ENCODE assay signal across 19 cellular contexts in genomic region chr3:180690061-180690460, GRCh38. TPM values are rescaled to one million over a fixed set of nuclear protein-coding genes. Genes with fewer than 3 reads are reported as not detected.
A peak's percentile ranks its signal among the peaks of the same experiment; 100 is the strongest.
DNase-seq lines count a peak whose midpoint lies in the region; ATAC-seq, FAIRE-seq and TF ChIP-seq lines count a peak whose summit lies in the region.
"Had no signal": no experiment of that assay in that cellular context is flagged by ENCODE, and none has a peak within 500 bp of the region (broad histone marks: within the 10 kb centered on the region; RNA-seq: fewer than 3 reads in every experiment).

No MANE protein-coding gene starts in this region.

- H3K27ac Mint-ChIP-seq in MCF 10A (ENCODE audit: low read depth, unreplicated experiment) = no peak overlapping the region
- H3K27ac Mint-ChIP-seq in activated naive CD4-positive, alpha-beta T cell treated with anti-CD3 and anti-CD28 coated beads, Interleukin-2, amount 10 ng/mL, durations not matched to agents 7 days and 5 days = no peak overlapping the region
- H3K27ac Mint-ChIP-seq: activated naive CD8-positive, alpha-beta T cell had no signal

- no peaks in the 10 kb centered on the region for H3K9me3 Mint-ChIP-seq in MCF 10A (ENCODE audit: unreplicated experiment)
- no peaks in the 10 kb centered on the region for H3K9me3 Mint-ChIP-seq in activated naive CD4-positive, alpha-beta T cell treated with anti-CD3 and anti-CD28 coated beads, Interleukin-2, amount 10 ng/mL, durations not matched to agents 7 days and 5 days

- dilution Hi-C loops in mammary epithelial cell (cut with HindIII; ENCODE audit: low sequenced_read_pairs) = no loop called here

- no peaks in the 10 kb centered on the region for H3K79me2 ChIP-seq in mammary epithelial cell (ENCODE audit: insufficient read depth, low read length)

- in situ Hi-C loops in mammary epithelial cell (cut with MboI; ENCODE audit: low sequenced_read_pairs in 2 of 2) = no loop called here

- TF ChIP-seq CTCF in MCF 10A (IDR thresholded peaks at IDR 0.05; ENCODE audit: unreplicated experiment) (peak; percentile 49), mammary epithelial cell (conservative IDR thresholded peaks at IDR 0.05 in 1 of 2, IDR thresholded peaks at IDR 0.05 in 1 of 2; ENCODE audit: extremely low read depth in 1 of 2, insufficient read depth in 1 of 2, low read depth in 1 of 2, low read length in 2 of 2) (peak in 1 of 2 donors; percentile 31), bronchial epithelial cell (IDR thresholded peaks at IDR 0.05; ENCODE audit: insufficient read depth, low read length, severe bottlenecking) (no peak), colonic mucosa (IDR thresholded peaks at IDR 0.05) (no peak), psoas muscle (IDR thresholded peaks at IDR 0.05) (no peak)

- no peak for FAIRE-seq in bronchial epithelial cell (lab: Jason Lieb, UNC)
- FAIRE-seq: GM12892 had no signal

- H3K27me3 Mint-ChIP-seq in MCF 10A (ENCODE audit: insufficient read depth, unreplicated experiment) = no peaks in the 10 kb centered on the region
- peaks cover 4% of the 10 kb centered on the region for H3K27me3 Mint-ChIP-seq in activated naive CD4-positive, alpha-beta T cell treated with anti-CD3 and anti-CD28 coated beads, Interleukin-2, amount 10 ng/mL, durations not matched to agents 7 days and 5 days

- H3K4me3 ChIP-seq in mammary epithelial cell (replicated peaks in 1 of 3; ENCODE audit: insufficient read depth in 1 of 3, low read depth in 2 of 3, low read length in 3 of 3) (no peak overlapping the region), bronchial epithelial cell (ENCODE audit: low read depth, low read length) (no peak overlapping the region), colonic mucosa (no peak overlapping the region), psoas muscle (no peak overlapping the region)
- H3K4me3 ChIP-seq: heart right ventricle, Peyer's patch had no signal

- DNase-seq in MCF 10A (ENCODE audit: unreplicated experiment) (no peak), mammary epithelial cell (no peak), NCI-H146 (lab: John Stamatoyannopoulos, UW) (peak; percentile 61), bronchial epithelial cell (ENCODE audit: low read depth) (peak; percentile 8), colonic mucosa (no peak), psoas muscle (no peak)
- no peak for DNase-seq in activated CD8-positive, alpha-beta memory T cell treated with anti-CD3 and anti-CD28 coated beads, Interleukin-2, amount 50 U/mL, for 4 hours
- DNase-seq in activated naive CD4-positive, alpha-beta T cell treated with anti-CD3 and anti-CD28 coated beads, Interleukin-2, amount 10 ng/mL, durations not matched to agents 7 days and 5 days = no peak
- DNase-seq: activated T-cell treated with anti-CD3 and anti-CD28 coated beads for 4 hours; heart right ventricle; NCI-H2029; Peyer's patch; posterior cingulate gyrus; stimulated activated CD4-positive, alpha-beta T cell treated with anti-CD3 and anti-CD28 coated beads, Interleukin-15, amount 100 ng/mL, for 24 hours had no signal

- peaks cover 12% of the 10 kb centered on the region for H3K4me1 Mint-ChIP-seq in MCF 10A (ENCODE audit: insufficient read depth, unreplicated experiment)
- no peaks in the 10 kb centered on the region for H3K4me1 Mint-ChIP-seq in activated naive CD4-positive, alpha-beta T cell treated with anti-CD3 and anti-CD28 coated beads, Interleukin-2, amount 10 ng/mL, durations not matched to agents 7 days and 5 days

- H3K27ac ChIP-seq in mammary epithelial cell (ENCODE audit: insufficient read depth, low read depth, low read length) (no peak overlapping the region), colonic mucosa (no peak overlapping the region), psoas muscle (no peak overlapping the region)
- H3K27ac ChIP-seq: epithelial cell of prostate, heart right ventricle, Peyer's patch had no signal

- 0% methylated on average over 1 of the region's 1 CpG for WGBS in mammary epithelial cell (ENCODE audit: low coverage, missing lambda C conversion rate)
- WGBS in psoas muscle, 3 donors = 3 to 9% (median 6%) methylated on average over 1 of the region's 1 CpG

- H3K9ac ChIP-seq in mammary epithelial cell (ENCODE audit: insufficient read depth, low read length) (no peak overlapping the region), colonic mucosa (ENCODE audit: low read depth in 2 of 2, low read length in 2 of 2) (no peak overlapping the region)

- H3K36me3 Mint-ChIP-seq in MCF 10A (ENCODE audit: insufficient read depth, unreplicated experiment) = peaks cover 6% of the 10 kb centered on the region
- H3K36me3 Mint-ChIP-seq in activated naive CD4-positive, alpha-beta T cell treated with anti-CD3 and anti-CD28 coated beads, Interleukin-2, amount 10 ng/mL, durations not matched to agents 7 days and 5 days = no peaks in the 10 kb centered on the region
- H3K36me3 Mint-ChIP-seq: activated naive CD8-positive, alpha-beta T cell had no signal

- H3K4me3 Mint-ChIP-seq in MCF 10A (ENCODE audit: unreplicated experiment) = peak overlapping the region; percentile 11
- no peak overlapping the region for H3K4me3 Mint-ChIP-seq in activated naive CD4-positive, alpha-beta T cell treated with anti-CD3 and anti-CD28 coated beads, Interleukin-2, amount 10 ng/mL, durations not matched to agents 7 days and 5 days
- H3K4me3 Mint-ChIP-seq: activated naive CD8-positive, alpha-beta T cell had no signal

- BruUV-seq in MCF 10A (replicated peaks; lab: Mats Ljungman, UMichigan) (no TSS peak), mammary epithelial cell (replicated peaks; lab: Mats Ljungman, UMichigan) (no TSS peak)

- no peaks in the 10 kb centered on the region for H3K9me3 ChIP-seq in mammary epithelial cell (replicated peaks; ENCODE audit: insufficient read depth, low read length)
- H3K9me3 ChIP-seq in colonic mucosa = no peaks in the 10 kb centered on the region
- H3K9me3 ChIP-seq in psoas muscle = no peaks in the 10 kb centered on the region
- H3K9me3 ChIP-seq: Peyer's patch had no signal

- H3K4me2 ChIP-seq in mammary epithelial cell (ENCODE audit: insufficient read depth, low read depth, low read length) = no peak overlapping the region

- H3K27me3 ChIP-seq in mammary epithelial cell (ENCODE audit: insufficient read depth, low read length) = peaks cover 3% of the 10 kb centered on the region
- H3K27me3 ChIP-seq in bronchial epithelial cell (ENCODE audit: control insufficient read depth, insufficient read depth, low read length) = no peaks in the 10 kb centered on the region
- H3K27me3 ChIP-seq in colonic mucosa = no peaks in the 10 kb centered on the region
- no peaks in the 10 kb centered on the region for H3K27me3 ChIP-seq in psoas muscle (ENCODE audit: insufficient read depth in 3 of 3, low read length in 2 of 3)
- H3K27me3 ChIP-seq: Peyer's patch had no signal

- H3K36me3 ChIP-seq in mammary epithelial cell (ENCODE audit: insufficient read depth, low read length) (no peaks in the 10 kb centered on the region), bronchial epithelial cell (ENCODE audit: control insufficient read depth, insufficient read depth, low read length) (no peaks in the 10 kb centered on the region), colonic mucosa (no peaks in the 10 kb centered on the region), psoas muscle (ENCODE audit: insufficient read depth in 1 of 2, low read depth in 1 of 2) (no peaks in the 10 kb centered on the region)
- H3K36me3 ChIP-seq: heart right ventricle, Peyer's patch had no signal

- ATAC-seq in psoas muscle = no peak
- ATAC-seq: heart right ventricle had no signal

- no peaks in the 10 kb centered on the region for H3K4me1 ChIP-seq in mammary epithelial cell (ENCODE audit: insufficient read depth, low read length)
- no peaks in the 10 kb centered on the region for H3K4me1 ChIP-seq in colonic mucosa
- no peaks in the 10 kb centered on the region for H3K4me1 ChIP-seq in psoas muscle
- H3K4me1 ChIP-seq: heart right ventricle, Peyer's patch had no signal

- no peak overlapping the region for H2AFZ ChIP-seq in mammary epithelial cell (ENCODE audit: low read depth, low read length)

- POLR2A ChIA-PET in MCF 10A (lab: Yijun Ruan, JAX) = interaction anchor here (0.6 to 1.8 kb wide), 7 partner anchors 8 to 485 kb away, joined by 3 to 5 read pairs (median 4); partner anchors contain the start of gene FXR1

- CTCF ChIA-PET in MCF 10A (lab: Yijun Ruan, JAX) (interaction anchor here (0.6 to 5.7 kb wide), 20 partner anchors 8 to 1554 kb away, joined by 3 to 89 read pairs (median 4); partner anchors contain the start of gene FXR1), mammary epithelial cell (lab: Charles Lee; ENCODE audit: low non-redundant PET) (interaction anchor here (0.6 kb wide), 1 partner anchor 245 kb away, joined by 3 read pairs; no protein-coding TSS in a partner anchor)
- CTCF ChIA-PET in activated naive CD4-positive, alpha-beta T cell treated with anti-CD3 and anti-CD28 coated beads, Interleukin-2, amount 10 ng/mL, durations not matched to agents 7 days and 5 days (lab: Charles Lee) = interaction anchor here (1.1 kb wide), 1 partner anchor 11 kb away, joined by 3 read pairs; the partner anchor contains the start of gene CCDC39

- H4K20me1 ChIP-seq in mammary epithelial cell (ENCODE audit: insufficient read depth, low read length) = no peaks in the 10 kb centered on the region

- intact Hi-C loops in MCF 10A (cut with micrococcal nuclease) = loop anchor here (1.0 to 10.0 kb wide), 5 partner anchors 92 to 1011 kb away; partner anchors contain the start of gene DNAJC19
- intact Hi-C loops in mammary epithelial cell (cut with micrococcal nuclease) = loop anchor here (2.0 to 5.0 kb wide), 3 partner anchors 113 to 487 kb away; no protein-coding TSS in a partner anchor
- intact Hi-C loops in colonic mucosa (cut with DNase I) = no loop called here
- intact Hi-C loops in psoas muscle (cut with DNase I) = no loop called here

RNA-seq across cellular contexts. Expression of gene CCDC39, which starts 10.8 kb away (rescaled TPM):
- total RNA-seq in MCF 10A (2022) (not detected in 2 replicates), mammary epithelial cell (under 1 TPM in 1 of 2 donors, not detected in 1; 0.26 TPM), bronchial epithelial cell (not detected in 2 replicates), colonic mucosa (not detected), psoas muscle (under 1 TPM; 0.69 to 0.86 (median 0.81) TPM)
- polyA plus RNA-seq in mammary epithelial cell (not detected), psoas muscle (under 1 TPM in 2 of 3 donors, not detected in 1; 0.03 to 0.12 TPM)
- not detected for polyA minus RNA-seq in mammary epithelial cell
- total RNA-seq: cardiac septum, Daoy, heart right ventricle, Peyer's patch had no signal

Comparison
In these comparisons a context has a peak if more than half of its experiments do, and no peak if none do; other contexts are left out.
1. DNase-seq: peak in NCI-H146 (single experiment) and bronchial epithelial cell (single experiment); none in MCF 10A (single experiment), mammary epithelial cell (single experiment), activated CD8-positive, alpha-beta memory T cell treated with anti-CD3 and anti-CD28 coated beads, Interleukin-2, amount 50 U/mL, for 4 hours (single experiment), activated naive CD4-positive, alpha-beta T cell treated with anti-CD3 and anti-CD28 coated beads, Interleukin-2, amount 10 ng/mL, durations not matched to agents 7 days and 5 days (single experiment), colonic mucosa (single experiment) and psoas muscle (0 of 2).
2. intact Hi-C loops: an anchor here in MCF 10A (1.0 to 10.0 kb wide) and mammary epithelial cell (2.0 to 5.0 kb wide); none called in colonic mucosa and psoas muscle.